In the genomic region with DNA sequence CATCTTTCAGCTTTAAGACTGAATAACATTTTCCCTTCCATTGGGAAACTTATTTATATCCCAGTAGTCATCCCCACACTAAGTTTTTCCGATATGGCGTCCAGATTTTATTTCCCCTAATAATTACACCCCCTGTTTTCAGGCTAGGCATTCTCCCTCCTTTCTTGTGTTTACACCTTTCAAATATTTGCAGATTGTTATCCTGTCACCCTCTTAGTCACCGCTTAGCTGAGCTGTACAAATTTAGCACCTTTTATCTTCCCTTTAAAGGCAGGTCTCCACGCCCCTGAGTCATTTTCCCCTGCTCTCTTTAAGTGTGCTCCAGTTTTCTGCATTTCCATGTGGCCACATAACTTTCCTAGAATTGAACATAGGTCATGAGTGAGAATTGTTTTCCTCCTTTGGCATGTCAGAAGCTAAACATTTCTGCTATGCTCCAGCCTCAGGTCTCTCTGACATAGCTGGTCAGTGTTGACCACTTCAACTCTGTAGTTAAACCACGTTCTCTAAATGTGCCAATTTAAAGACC, we compare ENCODE assay signal across 10 cellular contexts. TPM values are rescaled to one million over a fixed set of nuclear protein-coding genes. Genes with fewer than 3 reads are reported as not detected.
DNase-seq lines count a peak whose midpoint lies in the region; ATAC-seq and TF ChIP-seq lines count a peak whose summit lies in the region.
"Had no signal": no experiment of that assay in that cellular context is flagged by ENCODE, and none has a peak within 500 bp of the region (broad histone marks: within the 10 kb centered on the region; RNA-seq: fewer than 3 reads in every experiment).

No MANE protein-coding gene starts in this region.

- H3K9me3 Mint-ChIP-seq in type B pancreatic cell = peaks cover 7% of the 10 kb centered on the region

- WGBS in heart right ventricle, 2 donors = 73 to 77% methylated on average over 5 of the region's 5 CpGs

- H3K4me1 Mint-ChIP-seq in type B pancreatic cell (ENCODE audit: unreplicated experiment) = peaks cover 25% of the 10 kb centered on the region

- peaks cover 0 to 36% (median 20%) of the 10 kb centered on the region in 9 donors for H3K4me1 ChIP-seq in heart right ventricle
- peaks cover 0 to 12% (median 5%) of the 10 kb centered on the region in 4 donors for H3K4me1 ChIP-seq in tibial artery

- H3K27me3 Mint-ChIP-seq in type B pancreatic cell = no peaks in the 10 kb centered on the region
- H3K27me3 Mint-ChIP-seq: B cell had no signal

- peak overlapping the region; percentile 54 for H3K27ac Mint-ChIP-seq in type B pancreatic cell
- H3K27ac Mint-ChIP-seq: B cell had no signal

- no peak for TF ChIP-seq CTCF in heart right ventricle (IDR thresholded peaks at IDR 0.05)
- no peak for TF ChIP-seq CTCF in fibroblast of the aortic adventitia (IDR thresholded peaks at IDR 0.05; ENCODE audit: insufficient read depth, low read length)
- no peak for TF ChIP-seq CTCF in type B pancreatic cell (conservative IDR thresholded peaks at IDR 0.05)
- TF ChIP-seq CTCF in tibial artery (IDR thresholded peaks at IDR 0.05) = no peak

- ATAC-seq in heart right ventricle (peak in 5 of 8 donors; percentile 26 to 50 (median 45)), Right ventricle myocardium superior (ENCODE audit: poor library complexity) (no peak), GM21515 (IDR thresholded peaks at IDR 0.05; ENCODE audit: unreplicated experiment) (no peak)

- H3K4me3 Mint-ChIP-seq in type B pancreatic cell = peak overlapping the region; percentile 2
- H3K4me3 Mint-ChIP-seq: B cell had no signal

- H3K4me3 ChIP-seq in heart right ventricle (no peak overlapping the region), fibroblast of the aortic adventitia (ENCODE audit: low read depth, low read length) (no peak overlapping the region), tibial artery (no peak overlapping the region)

- H3K36me3 ChIP-seq in heart right ventricle (peaks cover 0 to 4% (median 0%) of the 10 kb centered on the region in 9 donors), tibial artery (peaks cover 0 to 5% (median 0%) of the 10 kb centered on the region in 3 donors)

- intact Hi-C loops in heart right ventricle (cut with DNase I) = no loop called here
- intact Hi-C loops in Right ventricle myocardium superior (cut with DNase I) = no loop called here
- intact Hi-C loops in tibial artery (cut with DNase I; ENCODE audit: low total_unique reads) = no loop called here

- H3K27ac ChIP-seq in heart right ventricle (peak overlapping the region in 3 of 10 donors; percentile 2 to 10 (median 3)), tibial artery (no peak overlapping the region)

- H3K9me3 ChIP-seq in heart right ventricle (peaks cover 0 to 6% (median 4%) of the 10 kb centered on the region in 11 donors), tibial artery (peaks cover 0 to 6% (median 0%) of the 10 kb centered on the region in 3 donors)

- DNase-seq in heart right ventricle (no peak), Right ventricle myocardium superior (no peak), RPMI7951 (ENCODE audit: low read depth) (peak; percentile 11), fibroblast of the aortic adventitia (ENCODE audit: low read depth) (peak; percentile 10), type B pancreatic cell (ENCODE audit: extremely low spot score, unreplicated experiment) (no peak), RPMI8226 (no peak), tibial artery (no peak)
- DNase-seq: stimulated activated CD4-positive, alpha-beta T cell treated with anti-CD3 and anti-CD28 coated beads, Interleukin-4, amount 100 ng/mL, for 1 hour had no signal

- H3K27me3 ChIP-seq in heart right ventricle = no peaks in the 10 kb centered on the region
- no peaks in the 10 kb centered on the region for H3K27me3 ChIP-seq in tibial artery

- peaks cover 11% of the 10 kb centered on the region for H3K36me3 Mint-ChIP-seq in type B pancreatic cell

RNA-seq across cellular contexts. Expression of a gene that starts 47.4 kb away (rescaled TPM):
- total RNA-seq in heart right ventricle (1 to 10 TPM; 2.1 to 7.3 (median 3.1) TPM), Right ventricle myocardium superior (1.9 TPM), fibroblast of the aortic adventitia (ENCODE audit: low replicate concordance) (0.27 TPM in 1 of 2 replicates, not detected in the other), type B pancreatic cell (ENCODE audit: low replicate concordance) (12.5 and 37.7 TPM in 2 replicates)
- 1 to 10 TPM in 1 of 2 donors, under 1 TPM in 1; 0.75 to 1.4 TPM for polyA plus RNA-seq in heart right ventricle
- total RNA-seq in RPMI7951 (2014; rRNA removed; shearing (Covaris generic)) = under 0.01 TPM in 1 of 2 replicates, not detected in the other

Comparison
In these comparisons a context has a peak if more than half of its experiments do, and no peak if none do; other contexts are left out.
1. ATAC-seq: peak in heart right ventricle (5 of 8); none in Right ventricle myocardium superior (single experiment) and GM21515 (single experiment).
2. DNase-seq: peak in RPMI7951 (single experiment) and fibroblast of the aortic adventitia (single experiment); none in heart right ventricle (0 of 2), Right ventricle myocardium superior (single experiment), type B pancreatic cell (single experiment), RPMI8226 (single experiment) and tibial artery (0 of 2).